ENCODE assay signal across 1 cellular context in genomic region chr11:46429709-46430108, GRCh38.
TF ChIP-seq lines count a peak whose summit lies in the region.

No MANE protein-coding gene starts in this region.

TF ChIP-seq in IMR-90, 13 proteins besides CTCF, POLR2A, EP300 and RAD21 (continued from another document):
- no peak for TF ChIP-seq ELK1 (IDR thresholded peaks at IDR 0.05; ENCODE audit: borderline replicate concordance, low read depth, low read length)
- TF ChIP-seq FOS (IDR thresholded peaks at IDR 0.05; ENCODE audit: low read depth, low read length), result no peak
